In the genomic region with DNA sequence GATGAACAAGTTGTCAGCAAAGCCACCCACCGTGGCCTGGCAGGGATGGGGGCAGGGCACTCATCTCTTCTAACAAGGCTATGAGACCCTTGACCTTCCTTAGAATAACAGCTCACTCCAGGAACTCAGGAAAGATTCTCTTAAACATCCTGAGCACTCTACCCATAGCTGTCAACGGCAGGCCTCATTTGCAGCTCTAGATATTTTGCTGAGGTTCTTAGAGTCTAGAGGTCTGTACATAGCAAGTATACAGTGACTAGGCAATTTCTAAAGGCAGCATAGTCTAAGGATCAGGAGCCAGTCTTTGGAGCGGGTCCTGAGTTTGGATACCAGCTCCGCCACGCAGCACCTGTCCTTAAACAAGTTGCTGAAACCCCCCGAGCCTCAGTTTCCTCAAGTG, we compare ENCODE assay signal across 17 cellular contexts. TPM values are rescaled to one million over a fixed set of nuclear protein-coding genes. Genes with fewer than 3 reads are reported as not detected.
DNase-seq lines count a peak whose midpoint lies in the region; ATAC-seq and TF ChIP-seq lines count a peak whose summit lies in the region.
"Had no signal": no experiment of that assay in that cellular context is flagged by ENCODE, and none has a peak within 500 bp of the region (broad histone marks: within the 10 kb centered on the region; RNA-seq: fewer than 3 reads in every experiment).

No MANE protein-coding gene starts in this region.

- H3K27ac ChIP-seq in A673 (ENCODE audit: low read depth, low read length, poor library complexity, severe bottlenecking) (peak overlapping the region; percentile 45), esophagus squamous epithelium (peak overlapping the region; percentile 28 to 90 (median 79)), neural progenitor cell (no peak overlapping the region), substantia nigra (ENCODE audit: low read depth, low read length, poor library complexity, severe bottlenecking) (no peak overlapping the region)

- H3K27me3 ChIP-seq in A673 (replicated peaks; ENCODE audit: insufficient read depth, low read depth, low read length, poor library complexity) (no peaks in the 10 kb centered on the region), NT2/D1 (ENCODE audit: insufficient read depth, insufficient read length) (no peaks in the 10 kb centered on the region), esophagus squamous epithelium (no peaks in the 10 kb centered on the region), neural progenitor cell (no peaks in the 10 kb centered on the region)
- H3K27me3 ChIP-seq: gastrocnemius medialis had no signal

- CTCF ChIA-PET in A673 (lab: Charles Lee), result no interaction called here

- H3K27me3 Mint-ChIP-seq in neural progenitor cell (ENCODE audit: insufficient read depth, low read depth), result peaks cover 4% of the 10 kb centered on the region
- no peaks in the 10 kb centered on the region for H3K27me3 Mint-ChIP-seq in activated CD4-positive, alpha-beta T cell treated with anti-CD3 and anti-CD28 coated beads, Interleukin-2, amount 10 ng/mL, durations not matched to agents 24 days and 14 days
- H3K27me3 Mint-ChIP-seq: activated naive CD4-positive, alpha-beta T cell treated with anti-CD3 and anti-CD28 coated beads, Interleukin-2, amount 50 U/mL, for 24 hours; progenitor cell of endocrine pancreas had no signal

- peaks cover 35% of the 10 kb centered on the region for H3F3A ChIP-seq in neural progenitor cell (ENCODE audit: low read depth)

- DNase-seq in A673 (ENCODE audit: low spot score) (no peak), NT2/D1 (ENCODE audit: low read depth, low spot score) (no peak), esophagus squamous epithelium (lab: John Stamatoyannopoulos, UW) (no peak), neural progenitor cell (ENCODE audit: low spot score) (no peak), substantia nigra (lab: John Stamatoyannopoulos, UW) (no peak), NCI-H1092 (lab: John Stamatoyannopoulos, UW) (no peak)
- DNase-seq in activated CD4-positive, alpha-beta T cell treated with anti-CD3 and anti-CD28 coated beads, Interleukin-2, amount 10 ng/mL, durations not matched to agents 24 days and 14 days, result no peak
- DNase-seq: activated CD4-positive, CD25-positive, alpha-beta regulatory T cell treated with anti-CD3 and anti-CD28 coated beads, Interleukin-2, amount 50 U/mL, for 72 hours; effector memory CD4-positive, alpha-beta T cell; gastrocnemius medialis; GF-D8; NCI-H2029 treated with DMSO at 0.1 percent for 48 hours; NCI-H526 treated with DMSO at 0.1 percent for 48 hours had no signal

- POLR2A ChIA-PET in A673 (lab: Charles Lee; ENCODE audit: low non-redundant PET), result interaction anchor here (0.6 kb wide), 1 partner anchor 10 kb away, joined by 4 read pairs; no protein-coding TSS in a partner anchor

- peaks cover 2% of the 10 kb centered on the region for H3K9me3 Mint-ChIP-seq in neural progenitor cell
- peaks cover 2% of the 10 kb centered on the region for H3K9me3 Mint-ChIP-seq in activated CD4-positive, alpha-beta T cell treated with anti-CD3 and anti-CD28 coated beads, Interleukin-2, amount 10 ng/mL, durations not matched to agents 24 days and 14 days
- H3K9me3 Mint-ChIP-seq: activated naive CD4-positive, alpha-beta T cell treated with anti-CD3 and anti-CD28 coated beads, Interleukin-2, amount 50 U/mL, for 24 hours had no signal

- intact Hi-C loops in A673 (cut with micrococcal nuclease; ENCODE audit: unreplicated experiment), result no loop called here
- intact Hi-C loops in esophagus squamous epithelium (cut with DNase I), result no loop called here
- intact Hi-C loops in activated CD4-positive, alpha-beta T cell treated with anti-CD3 and anti-CD28 coated beads, Interleukin-2, amount 10 ng/mL, durations not matched to agents 24 days and 14 days (cut with micrococcal nuclease), result no loop called here

- H2AFZ ChIP-seq in neural progenitor cell (replicated peaks), result no peak overlapping the region

- peaks cover 99% of the 10 kb centered on the region for H3K79me2 ChIP-seq in neural progenitor cell (ENCODE audit: low read depth)

- peaks cover 4% of the 10 kb centered on the region for H3K9me3 ChIP-seq in A673 (ENCODE audit: low read depth, low read length, poor library complexity, severe bottlenecking)
- no peaks in the 10 kb centered on the region for H3K9me3 ChIP-seq in NT2/D1 (ENCODE audit: insufficient read depth, low read length)
- H3K9me3 ChIP-seq in esophagus squamous epithelium, result no peaks in the 10 kb centered on the region
- H3K9me3 ChIP-seq in neural progenitor cell (ENCODE audit: low read depth), result no peaks in the 10 kb centered on the region
- H3K9me3 ChIP-seq: gastrocnemius medialis had no signal

- TF ChIP-seq CTCF in A673 (conservative IDR thresholded peaks at IDR 0.05; ENCODE audit: low read depth, low read length) (no peak), esophagus squamous epithelium (IDR thresholded peaks at IDR 0.05) (no peak), neural progenitor cell (IDR thresholded peaks at IDR 0.05) (no peak)

- peaks cover 55% of the 10 kb centered on the region for H3K4me1 Mint-ChIP-seq in neural progenitor cell
- peaks cover 24% of the 10 kb centered on the region for H3K4me1 Mint-ChIP-seq in activated CD4-positive, alpha-beta T cell treated with anti-CD3 and anti-CD28 coated beads, Interleukin-2, amount 10 ng/mL, durations not matched to agents 24 days and 14 days

- H3K4me1 ChIP-seq in A673 (ENCODE audit: insufficient read depth, low read length, poor library complexity, severe bottlenecking), result peaks cover 26% of the 10 kb centered on the region
- H3K4me1 ChIP-seq in NT2/D1 (ENCODE audit: insufficient read depth, insufficient read length), result no peaks in the 10 kb centered on the region
- peaks cover 3 to 62% (median 22%) of the 10 kb centered on the region in 3 donors for H3K4me1 ChIP-seq in esophagus squamous epithelium
- H3K4me1 ChIP-seq in neural progenitor cell, result peaks cover 53% of the 10 kb centered on the region
- H3K4me1 ChIP-seq: gastrocnemius medialis had no signal

- ATAC-seq in GM19328 (IDR thresholded peaks at IDR 0.05; ENCODE audit: unreplicated experiment), result no peak
- ATAC-seq: gastrocnemius medialis had no signal

- no peak overlapping the region for H3K27ac Mint-ChIP-seq in neural progenitor cell
- H3K27ac Mint-ChIP-seq in activated CD4-positive, alpha-beta T cell treated with anti-CD3 and anti-CD28 coated beads, Interleukin-2, amount 10 ng/mL, durations not matched to agents 24 days and 14 days, result no peak overlapping the region
- H3K27ac Mint-ChIP-seq: activated naive CD4-positive, alpha-beta T cell treated with anti-CD3 and anti-CD28 coated beads, Interleukin-2, amount 50 U/mL, for 24 hours; progenitor cell of endocrine pancreas; T-helper 1 cell treated with Interleukin-12 subunit alpha and Interleukin-12 subunit beta and Interleukin-4 antibody, amounts not matched to agents 30 μg/mL and 1 μg/mL, for 36 hours had no signal

- H3K36me3 ChIP-seq in A673 (ENCODE audit: insufficient read depth, low read length, poor library complexity, severe bottlenecking), result no peaks in the 10 kb centered on the region
- no peaks in the 10 kb centered on the region for H3K36me3 ChIP-seq in NT2/D1 (ENCODE audit: insufficient read depth, insufficient read length, low read length)
- peaks cover 0 to 11% (median 0%) of the 10 kb centered on the region in 3 donors for H3K36me3 ChIP-seq in esophagus squamous epithelium
- H3K36me3 ChIP-seq in neural progenitor cell, result no peaks in the 10 kb centered on the region
- H3K36me3 ChIP-seq: gastrocnemius medialis had no signal

- 78 to 84% methylated on average over 5 to 6 of the region's 6 CpGs for WGBS in esophagus squamous epithelium, 2 donors

- peaks cover 1% of the 10 kb centered on the region for H3K36me3 Mint-ChIP-seq in neural progenitor cell
- peaks cover 19% of the 10 kb centered on the region for H3K36me3 Mint-ChIP-seq in activated CD4-positive, alpha-beta T cell treated with anti-CD3 and anti-CD28 coated beads, Interleukin-2, amount 10 ng/mL, durations not matched to agents 24 days and 14 days (ENCODE audit: low read depth)

- peaks cover 64% of the 10 kb centered on the region for H4K20me1 ChIP-seq in neural progenitor cell (ENCODE audit: low read depth)

- no peak overlapping the region for H3K4me3 Mint-ChIP-seq in neural progenitor cell
- no peak overlapping the region for H3K4me3 Mint-ChIP-seq in activated CD4-positive, alpha-beta T cell treated with anti-CD3 and anti-CD28 coated beads, Interleukin-2, amount 10 ng/mL, durations not matched to agents 24 days and 14 days
- H3K4me3 Mint-ChIP-seq: activated naive CD4-positive, alpha-beta T cell treated with anti-CD3 and anti-CD28 coated beads, Interleukin-2, amount 50 U/mL, for 24 hours; T-helper 1 cell treated with Interleukin-12 subunit alpha and Interleukin-12 subunit beta and Interleukin-4 antibody, amounts not matched to agents 30 μg/mL and 1 μg/mL, for 36 hours had no signal

- peak overlapping the region; percentile 82 for H3K4me2 ChIP-seq in neural progenitor cell

- no peak overlapping the region for H3K9ac ChIP-seq in NT2/D1 (ENCODE audit: insufficient read length, low read depth)
- no peak overlapping the region for H3K9ac ChIP-seq in neural progenitor cell

- BruUV-seq in A673 (replicated peaks; lab: Mats Ljungman, UMichigan), result no TSS peak

- H3K4me3 ChIP-seq in A673 (ENCODE audit: low read depth, low read length, poor library complexity, severe bottlenecking) (no peak overlapping the region), NT2/D1 (ENCODE audit: insufficient read length, low read depth) (peak overlapping the region; percentile 9), esophagus squamous epithelium (no peak overlapping the region), neural progenitor cell (no peak overlapping the region)
- H3K4me3 ChIP-seq: gastrocnemius medialis had no signal

- no peak for TF ChIP-seq POLR2A in esophagus squamous epithelium (IDR thresholded peaks at IDR 0.05)

RNA-seq across cellular contexts. Expression of a gene that starts 11.7 kb away (rescaled TPM):
- total RNA-seq in A673 (2021), result 9.5 and 10.8 TPM in 2 replicates
- total RNA-seq in esophagus squamous epithelium, result 10 to 100 TPM in 3 of 4 donors, 1 to 10 TPM in 1; 5.5 to 13.8 (median 11.5) TPM
- 8.3 and 12.3 TPM in 2 replicates for total RNA-seq in neural progenitor cell (ENCODE audit: low replicate concordance)
- 37.0 and 37.3 TPM in 2 replicates for total RNA-seq in activated CD4-positive, alpha-beta T cell treated with anti-CD3 and anti-CD28 coated beads, Interleukin-2, amount 10 ng/mL, durations not matched to agents 24 days and 14 days

Comparison
In these comparisons a context has a peak if more than half of its experiments do, and no peak if none do; other contexts are left out.
1. H3K27ac ChIP-seq: peak in A673 (single experiment) and esophagus squamous epithelium (4 of 4); none in neural progenitor cell (single experiment) and substantia nigra (single experiment).